Comparison of ENCODE assay signal across 18 cellular contexts in the genomic region with DNA sequence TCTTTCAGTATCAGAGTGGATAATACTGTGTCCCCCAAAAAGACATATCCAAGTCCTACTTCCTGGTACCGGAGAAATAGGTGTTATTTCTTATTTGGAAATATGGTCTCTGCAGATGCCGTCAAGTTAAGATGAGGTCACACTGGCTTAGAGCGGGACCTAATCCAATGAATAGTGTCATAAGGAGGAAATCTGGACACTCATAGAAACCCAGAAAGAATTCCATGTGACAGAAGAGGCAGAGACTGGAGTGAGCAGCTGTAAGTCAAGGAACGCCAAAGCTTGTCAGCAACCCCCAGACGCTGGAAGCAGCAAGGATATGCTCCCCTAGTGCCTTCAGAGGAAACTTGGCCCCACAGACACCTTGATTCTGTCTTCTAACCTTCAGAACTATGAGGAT.
A peak's percentile ranks its signal among the peaks of the same experiment; 100 is the strongest.
DNase-seq lines count a peak whose midpoint lies in the region; ATAC-seq and TF ChIP-seq lines count a peak whose summit lies in the region.
"Had no signal": no experiment of that assay in that cellular context is flagged by ENCODE, and none has a peak within 500 bp of the region (broad histone marks: within the 10 kb centered on the region; RNA-seq: fewer than 3 reads in every experiment).

No MANE protein-coding gene starts in this region.

- peak; percentile 57 for ATAC-seq in Right ventricle myocardium inferior
- no peak for ATAC-seq in left cardiac atrium
- ATAC-seq in right cardiac atrium = peak; percentile 21 to 50
- ATAC-seq in GM21619 (IDR thresholded peaks at IDR 0.05; ENCODE audit: unreplicated experiment) = no peak
- no peak for ATAC-seq in body of pancreas
- no peak for ATAC-seq in GM19324 (IDR thresholded peaks at IDR 0.05; ENCODE audit: low FRiP score, unreplicated experiment)
- ATAC-seq: CD8-positive, alpha-beta T cell; GM23338 had no signal

- TF ChIP-seq POLR2A in body of pancreas (IDR thresholded peaks at IDR 0.05) = no peak

- H3K4me1 ChIP-seq in right cardiac atrium (ENCODE audit: control insufficient read depth, insufficient read depth, low read length) (no peaks in the 10 kb centered on the region), body of pancreas (no peaks in the 10 kb centered on the region)

- no peak for DNase-seq in Right ventricle myocardium inferior (ENCODE audit: missing footprints)
- DNase-seq in left cardiac atrium = no peak
- DNase-seq in AG08395 (ENCODE audit: low spot score) = peak; percentile 34
- DNase-seq in LHCN-M2 (ENCODE audit: low read depth) = peak; percentile 33
- no peak for DNase-seq in right cardiac atrium
- DNase-seq in body of pancreas = no peak
- DNase-seq: 8988T; Calu3; CD8-positive, alpha-beta T cell; DMS79 treated with DMSO at 0.1 percent for 48 hours; GF-D8; HCEC 1CT; HFFc6; IMR-90 had no signal

- no peak overlapping the region for H3K4me3 ChIP-seq in right cardiac atrium (ENCODE audit: low read length)
- H3K4me3 ChIP-seq in body of pancreas = no peak overlapping the region
- H3K4me3 ChIP-seq: BLaER1 treated with 17β-estradiol and CSF1 and Interleukin-3, amounts not matched to agents 10 nM and 100 nM; GM23338 had no signal

- no peak overlapping the region for H3K27ac ChIP-seq in right cardiac atrium (ENCODE audit: low read length)
- no peak overlapping the region for H3K27ac ChIP-seq in body of pancreas
- H3K27ac ChIP-seq: BLaER1 treated with 17β-estradiol and CSF1 and Interleukin-3, amounts not matched to agents 10 nM and 100 nM had no signal

- H3K27me3 ChIP-seq in right cardiac atrium (ENCODE audit: control insufficient read depth, insufficient read depth) (no peaks in the 10 kb centered on the region), body of pancreas (no peaks in the 10 kb centered on the region)
- H3K27me3 ChIP-seq: BLaER1 treated with 17β-estradiol and CSF1 and Interleukin-3, amounts not matched to agents 10 nM and 100 nM had no signal

- H3K9me3 ChIP-seq in right cardiac atrium (ENCODE audit: control insufficient read depth, low read length) = no peaks in the 10 kb centered on the region
- no peaks in the 10 kb centered on the region for H3K9me3 ChIP-seq in body of pancreas

- no peaks in the 10 kb centered on the region for H3K36me3 ChIP-seq in body of pancreas (replicated peaks in 1 of 2; ENCODE audit: insufficient read depth in 1 of 2, low read depth in 2 of 2)
- H3K36me3 ChIP-seq: BLaER1 treated with 17β-estradiol and CSF1 and Interleukin-3, amounts not matched to agents 10 nM and 100 nM had no signal

- intact Hi-C loops in Right ventricle myocardium inferior (cut with DNase I) (no loop called here), left cardiac atrium (cut with DNase I) (loop anchor here in 1 of 2 donors (10.0 kb wide), 1 partner anchor 153 kb away; no protein-coding TSS in a partner anchor), right cardiac atrium (cut with DNase I) (no loop called here), body of pancreas (cut with DNase I) (no loop called here)

- no peak for TF ChIP-seq CTCF in body of pancreas (IDR thresholded peaks at IDR 0.05)

- WGBS in right cardiac atrium = 67% methylated on average over 5 of the region's 5 CpGs
- 76 to 83% methylated on average over 5 of the region's 5 CpGs for WGBS in body of pancreas, 2 donors

Comparison
In these comparisons a context has a peak if more than half of its experiments do, and no peak if none do; other contexts are left out.
1. ATAC-seq: peak in Right ventricle myocardium inferior (single experiment) and right cardiac atrium (2 of 2); none in left cardiac atrium (0 of 2), GM21619 (single experiment), body of pancreas (single experiment) and GM19324 (single experiment).
2. DNase-seq: peak in AG08395 (single experiment) and LHCN-M2 (single experiment); none in Right ventricle myocardium inferior (single experiment), left cardiac atrium (single experiment), right cardiac atrium (0 of 3) and body of pancreas (0 of 4).